23 cellular contexts compared by ENCODE assay signal in genomic region chr16:89448656-89449055, GRCh38. TPM values are rescaled to one million over a fixed set of nuclear protein-coding genes. Genes with fewer than 3 reads are reported as not detected.
DNase-seq lines count a peak whose midpoint lies in the region; ATAC-seq, FAIRE-seq and TF ChIP-seq lines count a peak whose summit lies in the region.
"Had no signal": no experiment of that assay in that cellular context is flagged by ENCODE, and none has a peak within 500 bp of the region (broad histone marks: within the 10 kb centered on the region; RNA-seq: fewer than 3 reads in every experiment).

No MANE protein-coding gene starts in this region.

- H3K36me3 Mint-ChIP-seq in HFFc6 (ENCODE audit: low read depth): no peaks in the 10 kb centered on the region
- no peaks in the 10 kb centered on the region for H3K36me3 Mint-ChIP-seq in activated T-helper 1 cell treated with anti-CD3 and anti-CD28 coated beads, Interleukin-12 subunit alpha, Interleukin-12 subunit beta, Interleukin-2, Interleukin-4 antibody, amounts not matched to agents 30 ng/mL and 10 ng/mL and 1 ng/mL, durations not matched to agents 14 hours and 24 hours and 36 hours (ENCODE audit: low read depth)

- no peak overlapping the region; a peak in 1 of 4 replicates for H3K9ac ChIP-seq in K562 (ENCODE audit: insufficient read depth in 1 of 2, low read depth in 2 of 2, low read length in 2 of 2)
- H3K9ac ChIP-seq in keratinocyte (ENCODE audit: control insufficient read depth, extremely low read depth, insufficient read depth, low read length): no peak overlapping the region

- H3K4me3 ChIP-seq in K562: no peak overlapping the region
- H3K4me3 ChIP-seq in keratinocyte (ENCODE audit: control insufficient read depth in 2 of 3, extremely low read depth in 1 of 3, insufficient read depth in 2 of 3, low read depth in 1 of 3, low read length in 3 of 3): no peak overlapping the region
- H3K4me3 ChIP-seq in gastrocnemius medialis: no peak overlapping the region
- H3K4me3 ChIP-seq: hepatocyte, sigmoid colon had no signal

- H3K4me1 ChIP-seq in K562 (replicated peaks in 1 of 2; ENCODE audit: control insufficient read depth in 2 of 2, insufficient read depth in 2 of 2, low read length in 2 of 2): peaks cover 39 to 51% of the 10 kb centered on the region in 2 experiments
- peaks cover 62% of the 10 kb centered on the region for H3K4me1 ChIP-seq in keratinocyte (ENCODE audit: control insufficient read depth, extremely low read depth, insufficient read depth, low read length)
- peaks cover 62 to 86% of the 10 kb centered on the region in 2 donors for H3K4me1 ChIP-seq in gastrocnemius medialis

- no peak for DNase-seq in HFFc6
- DNase-seq in K562 (ENCODE audit: extremely low read depth in 1 of 4, low spot score in 3 of 4): no peak
- DNase-seq in keratinocyte (ENCODE audit: low read depth, low spot score): no peak
- DNase-seq in gastrocnemius medialis: peak; percentile 32
- no peak for DNase-seq in HuH-7.5 (ENCODE audit: low spot score)
- no peak for DNase-seq in DMS114 treated with DMSO at 0.1 percent for 48 hours (lab: John Stamatoyannopoulos, UW; ENCODE audit: unreplicated experiment)
- no peak for DNase-seq in activated T-helper 1 cell treated with anti-CD3 and anti-CD28 coated beads, Interleukin-12 subunit alpha, Interleukin-12 subunit beta, Interleukin-2, Interleukin-4 antibody, amounts not matched to agents 30 ng/mL and 10 ng/mL and 1 ng/mL, durations not matched to agents 14 hours and 24 hours and 36 hours (ENCODE audit: low spot score)
- DNase-seq: activated CD4-positive, alpha-beta T cell treated with anti-CD3 and anti-CD28 coated beads, Interleukin-2, amount 50 U/mL, for 48 hours; AML-193; central memory CD4-positive, alpha-beta T cell; effector CD4-positive, alpha-beta T cell; GDM1; H9; NCI-H1092; NCI-H2081; nucleus accumbens; SHP77; sigmoid colon; stimulated activated CD4-positive, alpha-beta T cell treated with anti-CD3 and anti-CD28 coated beads, Interleukin-1b, Interleukin-23, amount 100 ng/mL, for 48 hours; T-helper 1 cell had no signal

- CTCF ChIA-PET in K562 (lab: Yijun Ruan, JAX; ENCODE audit: low intra/inter-chr PET ratio): no interaction called here

- WGBS in K562 (ENCODE audit: insufficient coverage, low coverage, missing lambda C conversion rate): 81% methylated on average over 9 of the region's 10 CpGs

- TF ChIP-seq CTCF in HFFc6 (IDR thresholded peaks at IDR 0.05) (no peak), K562 (IDR thresholded peaks at IDR 0.05 in 2 of 3, conservative IDR thresholded peaks at IDR 0.05 in 1 of 3; ENCODE audit: insufficient read depth in 2 of 3, low read depth in 1 of 3, low read length in 3 of 3) (no peak), keratinocyte (optimal IDR thresholded peaks at IDR 0.05 in 1 of 3, IDR thresholded peaks at IDR 0.05 in 1 of 3, conservative IDR thresholded peaks at IDR 0.05 in 1 of 3; ENCODE audit: extremely low read depth in 1 of 3, insufficient read depth in 2 of 3, low read length in 3 of 3) (no peak), gastrocnemius medialis (IDR thresholded peaks at IDR 0.05 in 4 of 5, conservative IDR thresholded peaks at IDR 0.05 in 1 of 5) (no peak)

- dilution Hi-C loops in keratinocyte (cut with MboI; ENCODE audit: extremely low pct_ligation_motif_present, low sequenced_read_pairs): no loop called here

- no peak overlapping the region for H3K27ac ChIP-seq in K562 (ENCODE audit: extremely low read depth, low read depth, low read length)
- H3K27ac ChIP-seq in keratinocyte (ENCODE audit: control insufficient read depth, insufficient read depth, low read length): peak overlapping the region; percentile 16
- peak overlapping the region in 1 of 4 donors; percentile 18 for H3K27ac ChIP-seq in gastrocnemius medialis
- H3K27ac ChIP-seq: sigmoid colon had no signal

- intact Hi-C loops in K562 (cut with micrococcal nuclease) (no loop called here), gastrocnemius medialis (cut with DNase I; ENCODE audit: low total_unique reads) (no loop called here)
- intact Hi-C loops in activated T-helper 1 cell treated with anti-CD3 and anti-CD28 coated beads, Interleukin-12 subunit alpha, Interleukin-12 subunit beta, Interleukin-2, Interleukin-4 antibody, amounts not matched to agents 30 ng/mL and 10 ng/mL and 1 ng/mL, durations not matched to agents 14 hours and 24 hours and 36 hours (cut with micrococcal nuclease): no loop called here

- no peaks in the 10 kb centered on the region for H3K9me3 Mint-ChIP-seq in HFFc6
- no peaks in the 10 kb centered on the region for H3K9me3 Mint-ChIP-seq in activated T-helper 1 cell treated with anti-CD3 and anti-CD28 coated beads, Interleukin-12 subunit alpha, Interleukin-12 subunit beta, Interleukin-2, Interleukin-4 antibody, amounts not matched to agents 30 ng/mL and 10 ng/mL and 1 ng/mL, durations not matched to agents 14 hours and 24 hours and 36 hours
- H3K9me3 Mint-ChIP-seq: H9; stimulated activated naive CD8-positive, alpha-beta T cell treated with anti-CD3 and anti-CD28 coated beads, Interleukin-15, Interleukin-2, amounts not matched to agents 100 ng/mL and 50 ng/mL, for 24 hours had no signal

- H3K9me3 ChIP-seq in K562 (replicated peaks; ENCODE audit: control insufficient read depth, insufficient read depth, low read depth, low read length): no peaks in the 10 kb centered on the region
- H3K9me3 ChIP-seq in keratinocyte (ENCODE audit: control insufficient read depth, low read depth, low read length): no peaks in the 10 kb centered on the region
- no peaks in the 10 kb centered on the region for H3K9me3 ChIP-seq in gastrocnemius medialis
- H3K9me3 ChIP-seq: sigmoid colon had no signal

- H3K27me3 Mint-ChIP-seq in HFFc6 (ENCODE audit: insufficient read depth): no peaks in the 10 kb centered on the region
- no peaks in the 10 kb centered on the region for H3K27me3 Mint-ChIP-seq in activated T-helper 1 cell treated with anti-CD3 and anti-CD28 coated beads, Interleukin-12 subunit alpha, Interleukin-12 subunit beta, Interleukin-2, Interleukin-4 antibody, amounts not matched to agents 30 ng/mL and 10 ng/mL and 1 ng/mL, durations not matched to agents 14 hours and 24 hours and 36 hours (ENCODE audit: insufficient read depth)
- H3K27me3 Mint-ChIP-seq: stimulated activated naive CD8-positive, alpha-beta T cell treated with anti-CD3 and anti-CD28 coated beads, Interleukin-15, Interleukin-2, amounts not matched to agents 100 ng/mL and 50 ng/mL, for 24 hours had no signal

- H3K79me2 ChIP-seq in K562 (ENCODE audit: control insufficient read depth, insufficient read depth, low read length) (peaks cover 100% of the 10 kb centered on the region), keratinocyte (ENCODE audit: control insufficient read depth, insufficient read depth, low read length) (peaks cover 100% of the 10 kb centered on the region)

- no peak overlapping the region for H3K4me2 ChIP-seq in K562 (ENCODE audit: insufficient read depth, low read length)
- H3K4me2 ChIP-seq in keratinocyte (ENCODE audit: control insufficient read depth, extremely low read depth, insufficient read depth, low read depth, low read length): peak overlapping the region; percentile 13
- H3K4me2 ChIP-seq: hepatocyte had no signal

- TF ChIP-seq POLR2A in K562 (conservative IDR thresholded peaks at IDR 0.05) (no peak), gastrocnemius medialis (IDR thresholded peaks at IDR 0.05) (no peak)

- TF ChIP-seq EP300 in K562 (IDR thresholded peaks at IDR 0.05; ENCODE audit: low read length): no peak

- 0 out of 2 replicates have a peak overlapping the region, but pooled peaks have one; percentile 9 for H3K27ac Mint-ChIP-seq in HFFc6
- no peak overlapping the region for H3K27ac Mint-ChIP-seq in activated T-helper 1 cell treated with anti-CD3 and anti-CD28 coated beads, Interleukin-12 subunit alpha, Interleukin-12 subunit beta, Interleukin-2, Interleukin-4 antibody, amounts not matched to agents 30 ng/mL and 10 ng/mL and 1 ng/mL, durations not matched to agents 14 hours and 24 hours and 36 hours

- H3K9me1 ChIP-seq in K562 (ENCODE audit: control insufficient read depth, insufficient read depth, low read length) (peaks cover 20% of the 10 kb centered on the region), keratinocyte (ENCODE audit: control insufficient read depth, extremely low read depth, insufficient read depth, low read length) (peaks cover 13% of the 10 kb centered on the region)

- TF ChIP-seq RAD21 in K562 (CRISPR knock-in tag; conservative IDR thresholded peaks at IDR 0.05 in 1 of 2, IDR thresholded peaks at IDR 0.05 in 1 of 2): no peak

- ATAC-seq in K562: no peak
- peak in 1 of 2 donors; percentile 66 for ATAC-seq in gastrocnemius medialis

- in situ Hi-C loops in K562 (cut with MboI): no loop called here
- in situ Hi-C loops in gastrocnemius medialis (cut with MboI; ENCODE audit: low sequenced_read_pairs in 4 of 4): no loop called here

- H3K36me3 ChIP-seq in K562 (ENCODE audit: control insufficient read depth, insufficient read depth, low read length) (peaks cover 2% of the 10 kb centered on the region; the same call in 1 of the 3 replicates), keratinocyte (ENCODE audit: control insufficient read depth in 2 of 2, extremely low read depth in 1 of 2, insufficient read depth in 2 of 2, low read length in 2 of 2) (no peaks in the 10 kb centered on the region), gastrocnemius medialis (no peaks in the 10 kb centered on the region)
- H3K36me3 ChIP-seq: sigmoid colon had no signal

- POLR2A ChIA-PET in K562 (lab: Yijun Ruan, JAX): no interaction called here

- BruUV-seq in K562 (replicated peaks; lab: Mats Ljungman, UMichigan): no TSS peak

- H3K27me3 ChIP-seq in K562 (ENCODE audit: control insufficient read depth in 2 of 2, insufficient read depth in 2 of 2, low read length in 2 of 2): no peaks in the 10 kb centered on the region
- H3K27me3 ChIP-seq in keratinocyte (ENCODE audit: control insufficient read depth, extremely low read depth, insufficient read depth, low read length): no peaks in the 10 kb centered on the region
- no peaks in the 10 kb centered on the region for H3K27me3 ChIP-seq in gastrocnemius medialis
- H3K27me3 ChIP-seq: hepatocyte, sigmoid colon had no signal

- no peak for FAIRE-seq in K562 (lab: Jason Lieb, UNC)
- no peak for FAIRE-seq in keratinocyte (lab: Jason Lieb, UNC)
- FAIRE-seq: islet of Langerhans had no signal

- H3K4me3 Mint-ChIP-seq in HFFc6: no peak overlapping the region
- no peak overlapping the region for H3K4me3 Mint-ChIP-seq in activated T-helper 1 cell treated with anti-CD3 and anti-CD28 coated beads, Interleukin-12 subunit alpha, Interleukin-12 subunit beta, Interleukin-2, Interleukin-4 antibody, amounts not matched to agents 30 ng/mL and 10 ng/mL and 1 ng/mL, durations not matched to agents 14 hours and 24 hours and 36 hours
- H3K4me3 Mint-ChIP-seq: H9; stimulated activated naive CD8-positive, alpha-beta T cell treated with anti-CD3 and anti-CD28 coated beads, Interleukin-15, Interleukin-2, amounts not matched to agents 100 ng/mL and 50 ng/mL, for 24 hours had no signal

- no peak overlapping the region for H2AFZ ChIP-seq in K562 (ENCODE audit: low read depth, low read length)
- H2AFZ ChIP-seq in keratinocyte (ENCODE audit: control insufficient read depth, low read length): no peak overlapping the region
- H2AFZ ChIP-seq: hepatocyte had no signal

- H4K20me1 ChIP-seq in K562 (replicated peaks; ENCODE audit: control insufficient read depth, insufficient read depth, low read length) (peaks cover 91% of the 10 kb centered on the region), keratinocyte (ENCODE audit: control insufficient read depth, extremely low read depth, insufficient read depth, low read length) (peaks cover 71% of the 10 kb centered on the region)

- H3K4me1 Mint-ChIP-seq in HFFc6 (ENCODE audit: low read depth): peaks cover 79% of the 10 kb centered on the region
- peaks cover 72% of the 10 kb centered on the region for H3K4me1 Mint-ChIP-seq in activated T-helper 1 cell treated with anti-CD3 and anti-CD28 coated beads, Interleukin-12 subunit alpha, Interleukin-12 subunit beta, Interleukin-2, Interleukin-4 antibody, amounts not matched to agents 30 ng/mL and 10 ng/mL and 1 ng/mL, durations not matched to agents 14 hours and 24 hours and 36 hours (ENCODE audit: low read depth)

RNA-seq across cellular contexts. Expression of gene ANKRD11, which starts 41.7 kb away (rescaled TPM):
- 100 to 1,000 TPM; 110 to 120 (median 116) TPM for total RNA-seq in HFFc6 (2021; fragmentation: NEBNext Ultra II Directional; extraction: Animal tissue kit (Norgen Biotek cat#: 25700))
- 521 and 557 TPM in 2 replicates for total RNA-seq in K562 (2011; cell fraction: chromatin; rRNA removed; ENCODE audit: low replicate concordance)
- 219 and 271 TPM in 2 replicates for total RNA-seq in K562 (2011; cell fraction: nucleolus; rRNA removed)
- total RNA-seq in K562 (2011; cell fraction: nucleoplasm; rRNA removed): 280 and 307 TPM in 2 replicates
- total RNA-seq in K562 (2014; rRNA removed) (49.2 and 58.7 TPM in 2 replicates), K562 (2014; rRNA removed; fragmentation: Illumina TruSeq; extraction: Trizol) (25.4 and 31.7 TPM in 2 replicates), K562 (2015; rRNA removed; fragmentation: Illumina TruSeq; extraction: Trizol) (26.9 and 27.6 TPM in 2 replicates), K562 (2021) (114 and 126 TPM in 2 replicates), gastrocnemius medialis (10 to 100 TPM; 26.0 to 77.0 (median 55.0) TPM)
- polyA plus RNA-seq in K562 (2011; rRNA removed) (24.1 and 24.5 TPM in 2 replicates), K562 (2014; fragmentation: Illumina TruSeq; extraction: Trizol) (41.9 and 66.8 TPM in 2 replicates), K562 (2014; fragmentation: Nextera tagmentation; extraction: Ambion mirVana) (1 to 10 TPM; 4.7 to 5.4 TPM), K562 (2014; rRNA removed) (75.6 and 83.7 TPM in 2 replicates), keratinocyte (23.8 to 48.1 TPM (median 30.1 TPM) in 3 replicates)
- 24.1 and 43.3 TPM in 2 replicates for polyA plus RNA-seq in K562 (2011; cell fraction: cytosol; rRNA removed)
- 82.4 and 115 TPM in 2 replicates for polyA plus RNA-seq in K562 (2011; cell fraction: nucleus; rRNA removed)
- 58.0 and 101 TPM in 2 replicates for polyA plus RNA-seq in K562 (2012)
- polyA minus RNA-seq in K562 (2011; rRNA and poly(A)+ RNA removed): 22.7 and 27.7 TPM in 2 replicates
- 41.4 and 57.3 TPM in 2 replicates for polyA minus RNA-seq in K562 (2011; cell fraction: cytosol; rRNA and poly(A)+ RNA removed)
- polyA minus RNA-seq in K562 (2011; cell fraction: nucleus; rRNA and poly(A)+ RNA removed): 37.2 and 51.5 TPM in 2 replicates
- polyA plus RNA-seq in keratinocyte (2011; ENCODE audit: low read depth): 213 TPM
- polyA plus RNA-seq in keratinocyte (2011; cell fraction: cytosol; rRNA removed): 28.2 and 41.3 TPM in 2 replicates
- polyA plus RNA-seq in keratinocyte (2011; cell fraction: nucleus; rRNA removed): 136 and 154 TPM in 2 replicates
- 64.1 and 79.3 TPM in 2 replicates for polyA plus RNA-seq in keratinocyte (2012; ENCODE audit: low replicate concordance)
- 22.4 to 90.7 TPM (median 67.2 TPM) in 3 replicates for polyA minus RNA-seq in keratinocyte
- polyA minus RNA-seq in keratinocyte (2011; cell fraction: cytosol; rRNA and poly(A)+ RNA removed): 44.5 TPM
- 81.8 and 119 TPM in 2 replicates for polyA minus RNA-seq in keratinocyte (2011; cell fraction: nucleus; rRNA and poly(A)+ RNA removed)
- total RNA-seq in activated T-helper 1 cell treated with anti-CD3 and anti-CD28 coated beads, Interleukin-12 subunit alpha, Interleukin-12 subunit beta, Interleukin-2, Interleukin-4 antibody, amounts not matched to agents 30 ng/mL and 10 ng/mL and 1 ng/mL, durations not matched to agents 14 hours and 24 hours and 36 hours: 176 and 179 TPM in 2 replicates

RNA-seq across cellular contexts. Expression of gene SPG7, which starts 59.5 kb away (rescaled TPM):
- total RNA-seq in HFFc6 (2021; fragmentation: NEBNext Ultra II Directional; extraction: Animal tissue kit (Norgen Biotek cat#: 25700)): 10 to 100 TPM; 81.5 to 97.0 (median 89.6) TPM
- 538 and 821 TPM in 2 replicates for total RNA-seq in K562 (2011; cell fraction: chromatin; rRNA removed; ENCODE audit: low replicate concordance)
- 360 and 372 TPM in 2 replicates for total RNA-seq in K562 (2011; cell fraction: nucleolus; rRNA removed)
- 370 and 431 TPM in 2 replicates for total RNA-seq in K562 (2011; cell fraction: nucleoplasm; rRNA removed)
- 67.4 and 136 TPM in 2 replicates for total RNA-seq in K562 (2014; rRNA removed)
- 37.3 and 41.2 TPM in 2 replicates for total RNA-seq in K562 (2014; rRNA removed; fragmentation: Illumina TruSeq; extraction: Trizol)
- total RNA-seq in K562 (2015; rRNA removed; fragmentation: Illumina TruSeq; extraction: Trizol): 51.9 and 55.5 TPM in 2 replicates
- total RNA-seq in K562 (2021): 74.8 and 75.4 TPM in 2 replicates
- polyA plus RNA-seq in K562 (2011; rRNA removed): 44.2 and 53.2 TPM in 2 replicates
- polyA plus RNA-seq in K562 (2011; cell fraction: cytosol; rRNA removed): 33.7 and 35.7 TPM in 2 replicates
- 243 and 279 TPM in 2 replicates for polyA plus RNA-seq in K562 (2011; cell fraction: nucleus; rRNA removed)
- polyA plus RNA-seq in K562 (2012): 41.5 and 49.6 TPM in 2 replicates
- polyA plus RNA-seq in K562 (2014; fragmentation: Illumina TruSeq; extraction: Trizol): 49.2 and 49.4 TPM in 2 replicates
- 1 to 10 TPM; 5.8 to 7.0 TPM for polyA plus RNA-seq in K562 (2014; fragmentation: Nextera tagmentation; extraction: Ambion mirVana)
- polyA plus RNA-seq in K562 (2014; rRNA removed): 62.6 and 89.1 TPM in 2 replicates
- polyA minus RNA-seq in K562 (2011; rRNA and poly(A)+ RNA removed): 44.3 and 53.3 TPM in 2 replicates
- 30.5 and 50.1 TPM in 2 replicates for polyA minus RNA-seq in K562 (2011; cell fraction: cytosol; rRNA and poly(A)+ RNA removed)
- 79.4 and 87.9 TPM in 2 replicates for polyA minus RNA-seq in K562 (2011; cell fraction: nucleus; rRNA and poly(A)+ RNA removed)
- polyA plus RNA-seq in keratinocyte: 43.8 to 59.4 TPM (median 45.2 TPM) in 3 replicates
- polyA plus RNA-seq in keratinocyte (2011; ENCODE audit: low read depth): 61.3 TPM
- 25.8 and 33.9 TPM in 2 replicates for polyA plus RNA-seq in keratinocyte (2011; cell fraction: cytosol; rRNA removed)
- polyA plus RNA-seq in keratinocyte (2011; cell fraction: nucleus; rRNA removed): 196 and 220 TPM in 2 replicates
- polyA plus RNA-seq in keratinocyte (2012; ENCODE audit: low replicate concordance): 44.4 and 56.1 TPM in 2 replicates
- polyA minus RNA-seq in keratinocyte: 51.9 to 68.9 TPM (median 66.4 TPM) in 3 replicates
- polyA minus RNA-seq in keratinocyte (2011; cell fraction: cytosol; rRNA and poly(A)+ RNA removed): 54.3 TPM
- polyA minus RNA-seq in keratinocyte (2011; cell fraction: nucleus; rRNA and poly(A)+ RNA removed): 133 and 141 TPM in 2 replicates
- total RNA-seq in gastrocnemius medialis: 100 to 1,000 TPM in 2 of 4 donors, 10 to 100 TPM in 2; 67.7 to 117 (median 100.0) TPM
- 106 and 112 TPM in 2 replicates for total RNA-seq in activated T-helper 1 cell treated with anti-CD3 and anti-CD28 coated beads, Interleukin-12 subunit alpha, Interleukin-12 subunit beta, Interleukin-2, Interleukin-4 antibody, amounts not matched to agents 30 ng/mL and 10 ng/mL and 1 ng/mL, durations not matched to agents 14 hours and 24 hours and 36 hours

Comparison
In these comparisons a context has a peak if more than half of its experiments do, and no peak if none do; other contexts are left out.
1. DNase-seq: peak in gastrocnemius medialis (2 of 2); none in HFFc6 (single experiment), K562 (0 of 4), keratinocyte (single experiment), HuH-7.5 (single experiment), DMS114 treated with DMSO at 0.1 percent for 48 hours (single experiment) and activated T-helper 1 cell treated with anti-CD3 and anti-CD28 coated beads, Interleukin-12 subunit alpha, Interleukin-12 subunit beta, Interleukin-2, Interleukin-4 antibody, amounts not matched to agents 30 ng/mL and 10 ng/mL and 1 ng/mL, durations not matched to agents 14 hours and 24 hours and 36 hours (single experiment).